34 cellular contexts compared by ENCODE assay signal in genomic region chr11:376531-377173, GRCh38. TPM values are rescaled to one million over a fixed set of nuclear protein-coding genes. Genes with fewer than 3 reads are reported as not detected.
"Had no signal": no experiment of that assay in that cellular context is flagged by ENCODE, and none has a peak within 500 bp of the region (broad histone marks: within the 10 kb centered on the region; RNA-seq: fewer than 3 reads in every experiment).

No MANE protein-coding gene starts in this region.

- H3K4me1 Mint-ChIP-seq: activated B cell treated with CpG ODN at 0.5 μM for 24 hours had no signal

- ATAC-seq: activated T-cell treated with anti-CD3 and anti-CD28 coated beads, Interleukin-2, amount 50 U/mL, for 4 hours; Panc1; SK-N-SH treated with all-trans-retinoic acid at 6 μM for 48 hours; T-cell had no signal

- H3K4me3 Mint-ChIP-seq: activated B cell treated with CpG ODN at 0.5 μM for 24 hours; activated CD4-positive, alpha-beta memory T cell treated with anti-CD3 and anti-CD28 coated beads for 36 hours; activated naive CD8-positive, alpha-beta T cell treated with anti-CD3 and anti-CD28 coated beads for 36 hours; activated T-cell treated with anti-CD3 and anti-CD28 coated beads, Interleukin-2, amount 50 U/mL, for 4 hours; activated T-helper 1 cell treated with anti-CD3 and anti-CD28 coated beads, Interleukin-12 subunit alpha, Interleukin-12 subunit beta, Interleukin-2, Interleukin-4 antibody, amounts not matched to agents 30 ng/mL and 10 ng/mL and 1 ng/mL, durations not matched to agents 14 hours and 24 hours and 36 hours; central memory CD8-positive, alpha-beta T cell; T-cell had no signal

- H3K36me3 Mint-ChIP-seq: activated CD4-positive, alpha-beta memory T cell treated with anti-CD3 and anti-CD28 coated beads for 36 hours; activated naive CD8-positive, alpha-beta T cell treated with anti-CD3 and anti-CD28 coated beads for 36 hours; T-cell had no signal

- DNase-seq: activated B cell treated with CpG ODN at 0.5 μM for 24 hours; activated CD4-positive, alpha-beta memory T cell treated with anti-CD3 and anti-CD28 coated beads for 36 hours; activated CD4-positive, alpha-beta T cell treated with anti-CD3 and anti-CD28 coated beads for 4 hours; activated CD4-positive, alpha-beta T cell treated with anti-CD3 and anti-CD28 coated beads, Interleukin-2, amount 50 U/mL, for 1 hour; activated CD4-positive, CD25-positive, alpha-beta regulatory T cell treated with anti-CD3 and anti-CD28 coated beads, Interleukin-2, amount 50 U/mL, for 72 hours; activated CD8-positive, alpha-beta memory T cell treated with anti-CD3 and anti-CD28 coated beads, Interleukin-2, amount 50 U/mL, for 4 hours; activated gamma-delta T cell treated with Interleukin-2 at 50 U/mL for 16 hours; activated naive CD4-positive, alpha-beta T cell treated with anti-CD3 and anti-CD28 coated beads, Interleukin-2, amount 50 U/mL, for 16 hours; activated naive CD8-positive, alpha-beta T cell treated with anti-CD3 and anti-CD28 coated beads for 36 hours; activated T-cell treated with anti-CD3 and anti-CD28 coated beads for 4 hours; activated T-cell treated with anti-CD3 and anti-CD28 coated beads, Interleukin-2, amount 50 U/mL, for 4 hours; amniotic stem cell; aorta; brain microvascular endothelial cell; Kasumi-1; KG1; MG63; NCI-H1048; NCI-H1105 treated with DMSO at 0.1 percent for 48 hours; NCI-H1436; NCI-H1694; NCI-H2029; NCI-H345; NCI-H524 treated with DMSO at 0.1 percent for 48 hours; SIG-M5; T-cell; T-helper 2 cell; T-helper 9 cell had no signal

- H3K27ac Mint-ChIP-seq: activated B cell treated with CpG ODN at 0.5 μM for 24 hours; activated CD4-positive, alpha-beta memory T cell treated with anti-CD3 and anti-CD28 coated beads for 36 hours; activated naive CD8-positive, alpha-beta T cell treated with anti-CD3 and anti-CD28 coated beads for 36 hours; activated T-helper 1 cell treated with anti-CD3 and anti-CD28 coated beads, Interleukin-12 subunit alpha, Interleukin-12 subunit beta, Interleukin-2, Interleukin-4 antibody, amounts not matched to agents 30 ng/mL and 10 ng/mL and 1 ng/mL, durations not matched to agents 14 hours and 24 hours and 36 hours; T-cell had no signal

- H3K9me3 Mint-ChIP-seq: activated B cell treated with CpG ODN at 0.5 μM for 24 hours; activated CD4-positive, alpha-beta memory T cell treated with anti-CD3 and anti-CD28 coated beads for 36 hours; activated T-cell treated with anti-CD3 and anti-CD28 coated beads, Interleukin-2, amount 50 U/mL, for 4 hours; activated T-helper 1 cell treated with anti-CD3 and anti-CD28 coated beads, Interleukin-12 subunit alpha, Interleukin-12 subunit beta, Interleukin-2, Interleukin-4 antibody, amounts not matched to agents 30 ng/mL and 10 ng/mL and 1 ng/mL, durations not matched to agents 14 hours and 24 hours and 36 hours; central memory CD8-positive, alpha-beta T cell; T-cell had no signal

- H3K27me3 Mint-ChIP-seq: activated naive CD8-positive, alpha-beta T cell treated with anti-CD3 and anti-CD28 coated beads for 36 hours had no signal

RNA-seq across cellular contexts. Expression of gene B4GALNT4, which starts 7.4 kb away (rescaled TPM):
- total RNA-seq: activated B cell treated with CpG ODN at 0.5 μM for 24 hours, RPMI7951 had no signal

RNA-seq across cellular contexts. Expression of gene PKP3, which starts 17.4 kb away (rescaled TPM):
- total RNA-seq: activated naive CD8-positive, alpha-beta T cell treated with anti-CD3 and anti-CD28 coated beads for 36 hours; activated T-helper 1 cell treated with anti-CD3 and anti-CD28 coated beads, Interleukin-12 subunit alpha, Interleukin-12 subunit beta, Interleukin-2, Interleukin-4 antibody, amounts not matched to agents 30 ng/mL and 10 ng/mL and 1 ng/mL, durations not matched to agents 14 hours and 24 hours and 36 hours; SK-MEL-5 had no signal
